In genomic region chr12:19646599-19646998, GRCh38 we compare ENCODE assay signal across 29 cellular contexts.
"Had no signal": no experiment of that assay in that cellular context is flagged by ENCODE, and none has a peak within 500 bp of the region (broad histone marks: within the 10 kb centered on the region; RNA-seq: fewer than 3 reads in every experiment).

No MANE protein-coding gene starts in this region.

- H3K4me3 ChIP-seq: coronary artery, dorsolateral prefrontal cortex, gastroesophageal sphincter, heart right ventricle had no signal

- H3K27ac ChIP-seq: brain microvascular endothelial cell, coronary artery, dorsolateral prefrontal cortex, gastroesophageal sphincter, heart right ventricle, WERI-Rb-1 had no signal

- H3K36me3 ChIP-seq: brain microvascular endothelial cell, gastroesophageal sphincter, heart right ventricle, WERI-Rb-1 had no signal

- H3K4me1 Mint-ChIP-seq: activated T-helper 17 cell treated with anti-CD3 and anti-CD28 coated beads, Interleukin-2, amount 50 U/mL, for 72 hours; central memory CD8-positive, alpha-beta T cell had no signal

- ATAC-seq: activated CD4-positive, CD25-positive, alpha-beta regulatory T cell treated with anti-CD3 and anti-CD28 coated beads, Interleukin-2, amount 50 U/mL, for 24 hours; activated CD8-positive, alpha-beta T cell treated with anti-CD3 and anti-CD28 coated beads for 36 hours; activated T-cell treated with anti-CD3 and anti-CD28 coated beads, Interleukin-2, amount 50 U/mL, for 4 hours; activated T-helper 17 cell treated with anti-CD3 and anti-CD28 coated beads, Interleukin-2, amount 50 U/mL, for 72 hours; esophagus mucosa; gastroesophageal sphincter; heart right ventricle had no signal

- H3K27me3 Mint-ChIP-seq: activated B cell treated with CpG ODN at 0.5 μM for 24 hours; activated CD8-positive, alpha-beta T cell treated with anti-CD3 and anti-CD28 coated beads for 36 hours; activated naive CD8-positive, alpha-beta T cell; activated T-helper 17 cell treated with anti-CD3 and anti-CD28 coated beads, Interleukin-2, amount 50 U/mL, for 72 hours; central memory CD8-positive, alpha-beta T cell; dendritic cell treated with granulocyte-macrophage colony-stimulating factor and Interleukin-4, amounts not matched to agents 40 ng/mL and 50 ng/mL, for 4 days had no signal

- H3K4me3 Mint-ChIP-seq: activated B cell treated with CpG ODN at 0.5 μM for 24 hours; activated CD8-positive, alpha-beta T cell treated with anti-CD3 and anti-CD28 coated beads for 36 hours; activated naive CD8-positive, alpha-beta T cell; activated T-cell treated with anti-CD3 and anti-CD28 coated beads, Interleukin-2, amount 50 U/mL, for 4 hours; activated T-helper 17 cell treated with anti-CD3 and anti-CD28 coated beads, Interleukin-2, amount 50 U/mL, for 72 hours; central memory CD8-positive, alpha-beta T cell; dendritic cell treated with granulocyte-macrophage colony-stimulating factor and Interleukin-4, amounts not matched to agents 40 ng/mL and 50 ng/mL, for 4 days; endodermal cell had no signal

- DNase-seq: activated B cell treated with CpG ODN at 0.5 μM for 24 hours; activated CD4-positive, alpha-beta T cell treated with anti-CD3 and anti-CD28 coated beads for 48 hours; activated CD4-positive, alpha-beta T cell treated with anti-CD3 and anti-CD28 coated beads, Interleukin-2, amount 50 U/mL, for 1 hour; activated CD4-positive, alpha-beta T cell treated with anti-CD3 and anti-CD28 coated beads, Interleukin-2, amount 50 U/mL, for 48 hours; activated CD8-positive, alpha-beta memory T cell treated with anti-CD3 and anti-CD28 coated beads for 24 hours; activated CD8-positive, alpha-beta T cell treated with anti-CD3 and anti-CD28 coated beads for 36 hours; activated effector memory CD4-positive, alpha-beta T cell treated with Interleukin-2 at 50 U/mL for 16 hours; activated gamma-delta T cell treated with Interleukin-2 at 50 U/mL for 16 hours; activated naive CD4-positive, alpha-beta T cell treated with anti-CD3 and anti-CD28 coated beads, Interleukin-2, amount 50 U/mL, for 16 hours; activated naive CD4-positive, alpha-beta T cell treated with Interleukin-2 at 50 U/mL for 16 hours; activated T-cell treated with anti-CD3 and anti-CD28 coated beads, Interleukin-2, amount 50 U/mL, for 4 hours; amniotic stem cell; anterior cingulate cortex; brain microvascular endothelial cell; dorsolateral prefrontal cortex; effector memory CD4-positive, alpha-beta T cell; endodermal cell; foreskin melanocyte; heart right ventricle; T-helper 2 cell; WERI-Rb-1 had no signal

- H3K27ac Mint-ChIP-seq: activated B cell treated with CpG ODN at 0.5 μM for 24 hours; activated CD8-positive, alpha-beta T cell treated with anti-CD3 and anti-CD28 coated beads for 36 hours; activated naive CD8-positive, alpha-beta T cell; activated T-helper 17 cell treated with anti-CD3 and anti-CD28 coated beads, Interleukin-2, amount 50 U/mL, for 72 hours; dendritic cell treated with granulocyte-macrophage colony-stimulating factor and Interleukin-4, amounts not matched to agents 40 ng/mL and 50 ng/mL, for 4 days; endodermal cell had no signal

- H3K27me3 ChIP-seq: brain microvascular endothelial cell, dorsolateral prefrontal cortex, gastroesophageal sphincter, heart right ventricle had no signal
